1 cellular context compared by ENCODE assay signal in genomic region chr19:4094761-4095487, GRCh38.
TF ChIP-seq lines count a peak whose summit lies in the region.

No MANE protein-coding gene starts in this region.

TF ChIP-seq in IMR-90, 13 proteins besides CTCF, POLR2A, EP300 and RAD21:
- no peak for TF ChIP-seq MAZ (IDR thresholded peaks at IDR 0.05; ENCODE audit: borderline replicate concordance, low read depth, low read length)
